In the genomic region with DNA sequence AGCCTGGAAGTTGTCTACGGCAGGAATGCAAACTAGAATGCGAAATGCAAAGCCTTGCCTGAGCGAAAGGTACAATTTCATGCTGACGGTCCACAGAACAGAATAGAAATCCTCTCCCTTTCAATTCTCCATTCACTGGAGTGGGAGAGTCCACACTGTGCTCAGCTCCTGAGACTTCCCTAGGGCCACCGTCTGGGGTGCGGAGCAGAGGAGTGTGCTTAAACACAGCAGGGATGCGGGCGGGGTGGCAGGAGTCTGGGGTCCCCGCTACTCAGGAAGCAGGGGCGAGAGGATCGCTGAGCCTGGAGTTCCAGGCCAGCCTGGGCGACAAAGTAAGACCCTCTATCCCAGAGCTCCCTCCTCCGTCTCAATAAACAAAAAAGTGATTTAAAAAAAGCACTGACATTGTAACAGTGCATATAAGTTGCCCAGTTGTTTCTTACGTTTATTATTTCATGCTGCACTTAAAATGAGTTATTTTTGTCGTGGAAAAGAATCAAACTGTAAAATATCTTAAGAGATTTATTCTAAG, we compare ENCODE assay signal across 8 cellular contexts. TPM values are rescaled to one million over a fixed set of nuclear protein-coding genes. Genes with fewer than 3 reads are reported as not detected.
A peak's percentile ranks its signal among the peaks of the same experiment; 100 is the strongest.
DNase-seq lines count a peak whose midpoint lies in the region; ATAC-seq and TF ChIP-seq lines count a peak whose summit lies in the region.

No MANE protein-coding gene starts in this region.

- no peaks in the 10 kb centered on the region for H3K27me3 Mint-ChIP-seq in nephron (ENCODE audit: low read depth)

- peak overlapping the region; percentile 94 to 95 (median 94) for H3K4me3 Mint-ChIP-seq in nephron

- H3K27me3 ChIP-seq in SU-DHL-6 (ENCODE audit: low read length) = no peaks in the 10 kb centered on the region

- H3K9me3 Mint-ChIP-seq in nephron = peaks cover 22% of the 10 kb centered on the region

- peak overlapping the region; percentile 94 for H2AFZ ChIP-seq in SU-DHL-6 (ENCODE audit: low read depth, low read length, severe bottlenecking)

- peak; percentile 21 for DNase-seq in NCI-H1092 treated with DMSO at 0.1 percent for 48 hours (lab: John Stamatoyannopoulos, UW)
- DNase-seq in NCI-H1092 (lab: John Stamatoyannopoulos, UW) = no peak

- 0 out of 2 replicates have a peak, but pooled peaks cover 2% of the 10 kb centered on the region for H3K36me3 ChIP-seq in SU-DHL-6 (ENCODE audit: low read length)

- H3K36me3 Mint-ChIP-seq in nephron (ENCODE audit: low read depth) = peaks cover 52% of the 10 kb centered on the region

- TF ChIP-seq CTCF in SU-DHL-6 (IDR thresholded peaks at IDR 0.05; ENCODE audit: insufficient read depth, low read length, poor library complexity, severe bottlenecking) = no peak
- peak in 1 of 3 experiments; percentile 9 for TF ChIP-seq CTCF in nephron (IDR thresholded peaks at IDR 0.05; ENCODE audit: unreplicated experiment in 3 of 3)

- no peaks in the 10 kb centered on the region for H4K20me1 ChIP-seq in SU-DHL-6 (ENCODE audit: low read depth, low read length)

- H3K9ac ChIP-seq in SU-DHL-6 (ENCODE audit: low read length) = peak overlapping the region; percentile 93

- peaks cover 27% of the 10 kb centered on the region for H3K4me1 Mint-ChIP-seq in nephron

- H3K9me3 ChIP-seq in SU-DHL-6 (ENCODE audit: insufficient read depth, low read length) = peaks cover 12% of the 10 kb centered on the region; the same call in 1 of the 2 replicates

- ATAC-seq in HG02623 (IDR thresholded peaks at IDR 0.05; ENCODE audit: unreplicated experiment) (peak; percentile 11), esophagus mucosa (peak; percentile 30), HG02981 (IDR thresholded peaks at IDR 0.05; ENCODE audit: unreplicated experiment) (no peak), HG03521 (IDR thresholded peaks at IDR 0.05; ENCODE audit: unreplicated experiment) (no peak)

- H3K27ac Mint-ChIP-seq in nephron = peak overlapping the region; percentile 91 to 97 (median 93)

- H3F3A ChIP-seq in SU-DHL-6 (ENCODE audit: insufficient read depth) = no peaks in the 10 kb centered on the region

- no peaks in the 10 kb centered on the region for H3K9me2 ChIP-seq in SU-DHL-6 (replicated peaks; ENCODE audit: insufficient read depth, low read length)

- peak overlapping the region; percentile 69 for H3K4me2 ChIP-seq in SU-DHL-6 (ENCODE audit: low read depth, low read length, poor library complexity, severe bottlenecking)

- peaks cover 42% of the 10 kb centered on the region for H3K79me2 ChIP-seq in SU-DHL-6 (ENCODE audit: insufficient read depth, low read length)

- H3K27ac ChIP-seq in SU-DHL-6 (ENCODE audit: low read depth, low read length) = no peak overlapping the region

- peak overlapping the region; percentile 93 for H3K4me3 ChIP-seq in SU-DHL-6 (ENCODE audit: insufficient read depth, low read length, poor library complexity, severe bottlenecking)

RNA-seq across cellular contexts. Expression of a gene that starts 0.6 kb away (rescaled TPM):
- 3.8 TPM for total RNA-seq in esophagus mucosa

RNA-seq across cellular contexts. Expression of a gene that starts 40.1 kb away (rescaled TPM):
- 3.6 TPM for total RNA-seq in esophagus mucosa

RNA-seq across cellular contexts. Expression of a gene that starts 50.4 kb away (rescaled TPM):
- not detected for total RNA-seq in esophagus mucosa

Comparison
In these comparisons a context has a peak if more than half of its experiments do, and no peak if none do; other contexts are left out.
1. ATAC-seq: peak in HG02623 (single experiment) and esophagus mucosa (single experiment); none in HG02981 (single experiment) and HG03521 (single experiment).